Comparison of ENCODE assay signal across 15 cellular contexts in the genomic region with DNA sequence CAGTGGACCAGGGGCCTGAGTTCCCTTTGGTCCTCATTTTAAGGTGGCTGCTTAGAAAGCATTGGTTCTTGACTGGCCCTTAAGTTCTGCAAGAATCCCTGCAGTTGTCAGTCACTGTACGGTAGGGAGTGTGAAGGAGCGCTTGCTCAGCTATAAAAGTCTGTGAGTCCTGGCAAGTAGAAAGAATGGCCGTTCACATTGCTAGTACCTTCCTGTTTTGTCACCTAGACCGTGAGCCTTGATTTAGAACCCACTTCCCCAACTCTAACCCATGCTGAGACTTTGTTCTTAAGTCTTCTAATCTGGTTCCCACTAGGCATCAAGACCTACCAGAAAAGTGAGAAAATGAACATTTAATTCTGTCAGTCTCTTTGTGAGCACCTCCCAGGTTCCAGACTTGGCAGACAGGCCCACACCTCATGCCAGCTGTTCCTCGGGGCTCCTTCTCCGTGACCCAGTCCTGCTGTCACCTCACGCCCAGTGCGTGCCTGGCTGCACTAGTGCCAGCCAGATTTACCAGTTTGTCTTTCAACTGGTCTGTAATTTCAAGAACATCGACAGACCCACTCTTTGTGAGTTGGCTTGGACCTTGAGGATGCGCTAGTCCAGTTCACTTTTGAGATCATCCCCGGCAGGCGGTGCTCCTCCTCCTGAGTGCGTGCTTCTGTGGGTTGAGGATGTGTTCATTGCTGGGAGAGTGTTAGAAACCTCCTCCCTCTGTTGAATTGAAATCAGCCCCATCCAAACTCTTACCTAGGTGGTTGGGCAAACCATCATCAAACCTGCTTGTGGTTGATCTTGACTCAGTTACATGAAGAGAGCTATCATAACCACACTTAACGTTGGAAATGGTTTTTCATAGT.
DNase-seq lines count a peak whose midpoint lies in the region; FAIRE-seq lines count a peak whose summit lies in the region.
"Had no signal": no experiment of that assay in that cellular context is flagged by ENCODE, and none has a peak within 500 bp of the region (broad histone marks: within the 10 kb centered on the region; RNA-seq: fewer than 3 reads in every experiment).

No MANE protein-coding gene starts in this region.

- no peak overlapping the region for H3K9ac ChIP-seq in trophoblast cell (ENCODE audit: low read length)
- H3K9ac ChIP-seq: GM23248 had no signal

- peaks cover 5% of the 10 kb centered on the region for H3K36me3 Mint-ChIP-seq in activated naive CD8-positive, alpha-beta T cell

- no peak overlapping the region for H4K91ac ChIP-seq in trophoblast cell (ENCODE audit: low read depth, low read length)

- DNase-seq in activated CD8-positive, alpha-beta memory T cell treated with anti-CD3 and anti-CD28 coated beads, Interleukin-2, amount 50 U/mL, for 48 hours = peak; percentile 64
- no peak for DNase-seq in activated CD8-positive, alpha-beta memory T cell treated with anti-CD3 and anti-CD28 coated beads, Interleukin-2, amount 50 U/mL, for 4 hours
- peak; percentile 78 for DNase-seq in Jurkat, Clone E6-1 (ENCODE audit: low read depth, low spot score)
- DNase-seq in trophoblast cell (no peak), SKM-1 treated with dmso at 0.1 percent for 144 hours (lab: John Stamatoyannopoulos, UW; ENCODE audit: unreplicated experiment) (no peak), RCC 7860 (ENCODE audit: low spot score) (no peak), NCI-H2107 (lab: John Stamatoyannopoulos, UW) (no peak)
- DNase-seq: DMS79, occipital lobe, PC-3 had no signal

- peaks cover 73% of the 10 kb centered on the region for H3K4me1 Mint-ChIP-seq in activated naive CD8-positive, alpha-beta T cell (ENCODE audit: low read depth)

- no peak overlapping the region for H3K23ac ChIP-seq in trophoblast cell (ENCODE audit: low read length)

- H2AFZ ChIP-seq in trophoblast cell (ENCODE audit: insufficient read depth, low read length, poor library complexity) = no peak overlapping the region
- H2AFZ ChIP-seq: GM23248 had no signal

- no peaks in the 10 kb centered on the region for H3K27me3 Mint-ChIP-seq in activated naive CD8-positive, alpha-beta T cell

- FAIRE-seq in RCC 7860 (lab: Jason Lieb, UNC) = no peak
- FAIRE-seq: endothelial cell of umbilical vein, GM19239 had no signal

- H3K4me3 ChIP-seq in Jurkat, Clone E6-1 (ENCODE audit: low read length) = no peak overlapping the region
- H3K4me3 ChIP-seq in trophoblast cell (ENCODE audit: low read depth, low read length) = peak overlapping the region; percentile 15
- H3K4me3 ChIP-seq: GM23248 had no signal

- H3K4me2 ChIP-seq in trophoblast cell (ENCODE audit: low read length) = no peak overlapping the region

- H2BK12ac ChIP-seq in trophoblast cell (ENCODE audit: low read length) = no peak overlapping the region

- no peak overlapping the region for H3K4ac ChIP-seq in trophoblast cell (ENCODE audit: low read depth, low read length)

- WGBS in trophoblast cell (ENCODE audit: extremely low coverage, insufficient coverage, insufficient read length) = no CpG with 5 or more reads among the region's 14 CpGs

- H2BK5ac ChIP-seq in trophoblast cell (ENCODE audit: low read depth, low read length, poor library complexity) = no peak overlapping the region

- peak overlapping the region; percentile 23 for H3K4me3 Mint-ChIP-seq in activated naive CD8-positive, alpha-beta T cell
- H3K4me3 Mint-ChIP-seq: T-helper 1 cell treated with Interleukin-12 subunit alpha and Interleukin-12 subunit beta and Interleukin-4 antibody, amounts not matched to agents 30 μg/mL and 1 μg/mL, for 36 hours had no signal

- H3K36me3 ChIP-seq in trophoblast cell (ENCODE audit: control insufficient read depth in 1 of 2, insufficient read depth in 2 of 2, low read length in 2 of 2) = peaks cover 12 to 14% of the 10 kb centered on the region in 2 experiments

- no peak overlapping the region for H3K18ac ChIP-seq in trophoblast cell (ENCODE audit: low read length)

- no peaks in the 10 kb centered on the region for H3K27me3 ChIP-seq in trophoblast cell (ENCODE audit: insufficient read depth, low read length)

- no peak overlapping the region for H2AK5ac ChIP-seq in trophoblast cell (ENCODE audit: low read length)

- no peak overlapping the region for H4K8ac ChIP-seq in trophoblast cell (ENCODE audit: low read depth, low read length)

- no peak overlapping the region for H4K12ac ChIP-seq in trophoblast cell (ENCODE audit: low read depth, low read length)

- no peak overlapping the region for H3K14ac ChIP-seq in trophoblast cell (ENCODE audit: low read length)

- H3K4me1 ChIP-seq in trophoblast cell (ENCODE audit: control insufficient read depth in 1 of 2, insufficient read depth in 2 of 2, low read length in 2 of 2) = no peaks in the 10 kb centered on the region

- no peaks in the 10 kb centered on the region for H3K79me1 ChIP-seq in trophoblast cell (ENCODE audit: low read length)

- H3K27ac ChIP-seq in trophoblast cell (ENCODE audit: low read depth, low read length) = no peak overlapping the region
- H3K27ac ChIP-seq: GM23248 had no signal

- H3K9me3 Mint-ChIP-seq in activated naive CD8-positive, alpha-beta T cell (ENCODE audit: low read depth) = no peaks in the 10 kb centered on the region
- H3K9me3 Mint-ChIP-seq: T-helper 1 cell treated with Interleukin-12 subunit alpha and Interleukin-12 subunit beta and Interleukin-4 antibody, amounts not matched to agents 30 μg/mL and 1 μg/mL, for 36 hours had no signal

- H2BK120ac ChIP-seq in trophoblast cell (ENCODE audit: insufficient read depth, low read length, poor library complexity) = no peak overlapping the region

- H3K9me3 ChIP-seq in trophoblast cell (ENCODE audit: insufficient read depth, low read depth, low read length) = no peaks in the 10 kb centered on the region

- peaks cover 4% of the 10 kb centered on the region for H3K79me2 ChIP-seq in trophoblast cell (ENCODE audit: control insufficient read depth, insufficient read depth, low read length, poor library complexity)

- peak overlapping the region; percentile 87 for H3K27ac Mint-ChIP-seq in activated naive CD8-positive, alpha-beta T cell
- H3K27ac Mint-ChIP-seq: T-helper 1 cell treated with Interleukin-12 subunit alpha and Interleukin-12 subunit beta and Interleukin-4 antibody, amounts not matched to agents 30 μg/mL and 1 μg/mL, for 36 hours had no signal

Comparison
In these comparisons a context has a peak if more than half of its experiments do, and no peak if none do; other contexts are left out.
1. DNase-seq: peak in activated CD8-positive, alpha-beta memory T cell treated with anti-CD3 and anti-CD28 coated beads, Interleukin-2, amount 50 U/mL, for 48 hours (single experiment) and Jurkat, Clone E6-1 (single experiment); none in activated CD8-positive, alpha-beta memory T cell treated with anti-CD3 and anti-CD28 coated beads, Interleukin-2, amount 50 U/mL, for 4 hours (single experiment), trophoblast cell (0 of 2), SKM-1 treated with dmso at 0.1 percent for 144 hours (single experiment), RCC 7860 (single experiment) and NCI-H2107 (single experiment).